In genomic region chr4:66906314-66906713, GRCh38 we compare ENCODE assay signal across 15 cellular contexts.
A peak's percentile ranks its signal among the peaks of the same experiment; 100 is the strongest.
DNase-seq lines count a peak whose midpoint lies in the region; ATAC-seq and TF ChIP-seq lines count a peak whose summit lies in the region.
"Had no signal": no experiment of that assay in that cellular context is flagged by ENCODE, and none has a peak within 500 bp of the region (broad histone marks: within the 10 kb centered on the region; RNA-seq: fewer than 3 reads in every experiment).

No MANE protein-coding gene starts in this region.

- no peak overlapping the region for H3K4me3 Mint-ChIP-seq in WTC11
- H3K4me3 Mint-ChIP-seq: T-helper 1 cell treated with Interleukin-12 subunit alpha and Interleukin-12 subunit beta and Interleukin-4 antibody, amounts not matched to agents 30 μg/mL and 1 μg/mL, for 36 hours had no signal

- no peak overlapping the region for H2AK5ac ChIP-seq in mesenchymal stem cell (ENCODE audit: low read length, severe bottlenecking)

- no peak overlapping the region for H3K18ac ChIP-seq in mesenchymal stem cell (ENCODE audit: low read depth in 1 of 2, low read length in 2 of 2)

- H3K9me3 Mint-ChIP-seq in WTC11 = peaks cover 4% of the 10 kb centered on the region
- H3K9me3 Mint-ChIP-seq: T-helper 1 cell treated with Interleukin-12 subunit alpha and Interleukin-12 subunit beta and Interleukin-4 antibody, amounts not matched to agents 30 μg/mL and 1 μg/mL, for 36 hours had no signal

- intact Hi-C loops in lower lobe of right lung (cut with DNase I) = no loop called here

- H4K8ac ChIP-seq in mesenchymal stem cell (ENCODE audit: low read length) = no peak overlapping the region

- TF ChIP-seq CTCF in WTC11 (IDR thresholded peaks at IDR 0.05) (no peak), lower lobe of right lung (IDR thresholded peaks at IDR 0.05) (no peak)

- H3K4me2 ChIP-seq in mesenchymal stem cell (ENCODE audit: low read length, poor library complexity, severe bottlenecking) = no peak overlapping the region

- H3K9me3 ChIP-seq in mesenchymal stem cell (ENCODE audit: control insufficient read depth, low read length) (no peaks in the 10 kb centered on the region), lower lobe of right lung (no peaks in the 10 kb centered on the region)

- H3K36me3 Mint-ChIP-seq in WTC11 = no peaks in the 10 kb centered on the region; the same call in 1 of the 2 replicates

- peak; percentile 87 for ATAC-seq in WTC11
- no peak for ATAC-seq in HG02885 (IDR thresholded peaks at IDR 0.05; ENCODE audit: poor library complexity, unreplicated experiment)
- ATAC-seq in HG02884 (IDR thresholded peaks at IDR 0.05; ENCODE audit: unreplicated experiment) = no peak
- ATAC-seq in lower lobe of right lung = no peak
- ATAC-seq: activated CD4-positive, CD25-positive, alpha-beta regulatory T cell treated with anti-CD3 and anti-CD28 coated beads, Interleukin-2, amount 50 U/mL, for 24 hours; right cardiac atrium had no signal

- no peak overlapping the region for H2BK15ac ChIP-seq in mesenchymal stem cell (ENCODE audit: low read depth, poor library complexity, severe bottlenecking)

- no peaks in the 10 kb centered on the region for H3K4me1 ChIP-seq in mesenchymal stem cell (ENCODE audit: control insufficient read depth, insufficient read depth, low read depth, low read length)
- H3K4me1 ChIP-seq in lower lobe of right lung = no peaks in the 10 kb centered on the region

- H3K4me3 ChIP-seq in mesenchymal stem cell (ENCODE audit: insufficient read depth in 1 of 2, low read depth in 1 of 2, low read length in 2 of 2) (no peak overlapping the region), lower lobe of right lung (no peak overlapping the region)

- H2BK120ac ChIP-seq in mesenchymal stem cell (ENCODE audit: low read depth, low read length) = no peak overlapping the region

- peaks cover 12% of the 10 kb centered on the region for H3K4me1 Mint-ChIP-seq in WTC11

- H3K27me3 ChIP-seq in mesenchymal stem cell (ENCODE audit: control insufficient read depth in 1 of 2, insufficient read depth in 1 of 2, low read length in 2 of 2) (no peaks in the 10 kb centered on the region), lower lobe of right lung (ENCODE audit: low read depth) (no peaks in the 10 kb centered on the region)

- H3K4ac ChIP-seq in mesenchymal stem cell (ENCODE audit: low read depth in 1 of 2, low read length in 2 of 2) = no peak overlapping the region

- no peak overlapping the region for H2AFZ ChIP-seq in mesenchymal stem cell (ENCODE audit: low read depth, low read length)

- DNase-seq in DMS153 (lab: John Stamatoyannopoulos, UW) (peak; percentile 98), NCI-H1436 treated with DMSO at 0.1 percent for 48 hours (lab: John Stamatoyannopoulos, UW) (peak; percentile 50), NCI-H510A (lab: John Stamatoyannopoulos, UW) (peak; percentile 83), WTC11 (ENCODE audit: low spot score) (no peak), mesenchymal stem cell (no peak), lower lobe of right lung (no peak)
- DNase-seq: aorta, Calu3, foreskin melanocyte, Kasumi-1, right cardiac atrium had no signal

- no peak overlapping the region for H3K14ac ChIP-seq in mesenchymal stem cell (ENCODE audit: low read length in 2 of 2)

- no peak overlapping the region for H3K23ac ChIP-seq in mesenchymal stem cell (ENCODE audit: low read length in 2 of 2)

- no peak overlapping the region for H3K9ac ChIP-seq in mesenchymal stem cell (ENCODE audit: low read length)

- no peaks in the 10 kb centered on the region for H3K27me3 Mint-ChIP-seq in WTC11 (ENCODE audit: low read depth)

- WGBS in mesenchymal stem cell = 0% methylated on average over 1 of the region's 2 CpGs

- POLR2A ChIA-PET in WTC11 (lab: Charles Lee) = no interaction called here

- CTCF ChIA-PET in WTC11 (lab: Charles Lee) = no interaction called here

- no peak overlapping the region for H4K91ac ChIP-seq in mesenchymal stem cell (ENCODE audit: low read length)

- no peaks in the 10 kb centered on the region for H3K79me1 ChIP-seq in mesenchymal stem cell (replicated peaks; ENCODE audit: low read length, poor library complexity, severe bottlenecking)

- H2BK12ac ChIP-seq in mesenchymal stem cell (ENCODE audit: low read length in 2 of 2) = no peak overlapping the region

- no peak overlapping the region for H3K27ac Mint-ChIP-seq in WTC11
- H3K27ac Mint-ChIP-seq: T-helper 1 cell treated with Interleukin-12 subunit alpha and Interleukin-12 subunit beta and Interleukin-4 antibody, amounts not matched to agents 30 μg/mL and 1 μg/mL, for 36 hours had no signal

- H3K36me3 ChIP-seq in mesenchymal stem cell (ENCODE audit: control insufficient read depth in 1 of 2, insufficient read depth in 2 of 2, low read depth in 1 of 2, low read length in 2 of 2) (no peaks in the 10 kb centered on the region), lower lobe of right lung (no peaks in the 10 kb centered on the region)

- no peak overlapping the region for H2BK5ac ChIP-seq in mesenchymal stem cell (ENCODE audit: low read depth, low read length, poor library complexity, severe bottlenecking)

- H3K27ac ChIP-seq in mesenchymal stem cell (ENCODE audit: low read length, poor library complexity, severe bottlenecking) = no peak overlapping the region
- H3K27ac ChIP-seq in lower lobe of right lung = no peak overlapping the region

TF ChIP-seq in WTC11, 78 proteins besides CTCF, POLR2A, EP300 and RAD21:
- TF ChIP-seq USF1 (CRISPR knock-in tag; IDR thresholded peaks at IDR 0.05) = no peak

Comparison
In these comparisons a context has a peak if more than half of its experiments do, and no peak if none do; other contexts are left out.
1. DNase-seq: peak in DMS153 (single experiment), NCI-H1436 treated with DMSO at 0.1 percent for 48 hours (single experiment) and NCI-H510A (single experiment); none in WTC11 (single experiment), mesenchymal stem cell (single experiment) and lower lobe of right lung (single experiment).